Comparison of ENCODE assay signal across 35 cellular contexts in the genomic region with DNA sequence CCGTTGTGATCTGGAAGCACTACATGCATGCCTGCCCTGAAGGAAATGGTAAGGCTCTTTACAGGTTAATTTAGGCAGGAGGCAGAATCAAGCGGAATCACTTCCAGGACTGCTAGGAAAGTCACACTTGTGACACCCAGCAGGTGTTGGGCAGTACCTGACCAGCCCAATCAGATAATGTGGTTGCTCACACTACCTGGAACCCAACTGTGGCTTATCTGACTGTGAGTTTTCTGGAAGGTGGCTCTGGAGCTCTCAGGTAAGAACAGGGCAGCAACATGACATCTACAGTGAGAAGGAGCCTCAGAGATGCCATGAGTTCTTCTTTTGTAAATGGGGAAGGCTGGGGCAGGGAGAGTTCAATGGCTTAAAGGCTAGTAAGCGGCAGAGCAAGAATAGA.
"Had no signal": no experiment of that assay in that cellular context is flagged by ENCODE, and none has a peak within 500 bp of the region (broad histone marks: within the 10 kb centered on the region; RNA-seq: fewer than 3 reads in every experiment).

No MANE protein-coding gene starts in this region.

- H3K27me3 ChIP-seq: MG63 had no signal

- H3K9ac ChIP-seq: KMS-11 had no signal

- H3K4me2 ChIP-seq: KMS-11 had no signal

- H3K4me3 ChIP-seq: MG63 had no signal

- H3K9me3 ChIP-seq: MG63 had no signal

- H3K36me3 ChIP-seq: MG63 had no signal

- H3K27ac ChIP-seq: KMS-11 had no signal

- DNase-seq: Karpas-422, Kasumi-1, KG1, MG63, MM.1S, MV-4-11, NCI-H1048, NCI-H1092, NCI-H1092 treated with DMSO at 0.1 percent for 48 hours, NCI-H1105, NCI-H1105 treated with DMSO at 0.1 percent for 48 hours, NCI-H1417, NCI-H1417 treated with DMSO at 0.1 percent for 48 hours, NCI-H1436, NCI-H1436 treated with DMSO at 0.1 percent for 48 hours, NCI-H146, NCI-H1694, NCI-H1694 treated with DMSO at 0.1 percent for 48 hours, NCI-H187, NCI-H187 treated with DMSO at 0.1 percent for 48 hours, NCI-H1930, NCI-H2029, NCI-H2029 treated with DMSO at 0.1 percent for 48 hours, NCI-H2081, NCI-H2081 treated with DMSO at 0.1 percent for 48 hours, NCI-H2107, NCI-H2171, NCI-H2171 treated with DMSO at 0.1 percent for 48 hours, NCI-H2227 treated with DMSO at 0.1 percent for 48 hours, NCI-H226, NCI-H345, NCI-H446, NCI-H446 treated with DMSO at 0.1 percent for 48 hours, NCI-H510A had no signal
